ENCODE assay signal across 24 cellular contexts in the genomic region with DNA sequence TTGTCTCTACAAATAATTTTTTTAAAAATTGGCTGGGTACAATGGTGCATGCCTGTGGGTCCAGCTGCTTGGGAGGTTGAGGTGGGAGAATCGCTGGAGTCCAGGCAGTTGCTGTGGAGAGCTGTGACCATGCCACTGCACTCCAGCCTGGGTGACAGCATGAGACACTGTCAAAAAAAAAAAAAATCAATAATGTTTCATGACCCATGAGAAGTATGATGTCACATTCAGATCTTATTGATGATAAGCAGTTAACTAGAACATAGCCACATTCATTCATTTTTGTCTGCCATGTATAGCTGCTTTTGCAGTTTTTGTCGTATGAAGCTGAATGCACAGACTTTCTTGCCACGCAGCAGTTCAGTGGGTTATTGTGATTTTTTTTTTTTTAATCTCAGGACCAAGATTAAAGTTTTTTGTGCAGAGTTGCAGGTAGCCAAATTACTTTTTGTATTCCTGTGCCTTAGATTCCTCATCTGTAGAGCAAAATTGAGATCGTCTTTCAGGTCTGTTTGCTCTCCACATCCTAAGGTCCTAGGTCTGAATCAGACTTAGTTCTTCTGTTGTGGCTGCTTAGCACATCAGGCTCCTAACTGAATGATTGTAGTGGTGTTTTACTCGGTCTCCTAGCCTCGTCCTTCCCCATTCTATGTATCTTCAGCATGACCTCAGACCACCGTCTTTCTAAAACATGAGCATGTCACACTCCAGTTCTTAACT.
DNase-seq lines count a peak whose midpoint lies in the region; ATAC-seq, FAIRE-seq and TF ChIP-seq lines count a peak whose summit lies in the region.
"Had no signal": no experiment of that assay in that cellular context is flagged by ENCODE, and none has a peak within 500 bp of the region (broad histone marks: within the 10 kb centered on the region; RNA-seq: fewer than 3 reads in every experiment).

No MANE protein-coding gene starts in this region.

- peaks cover 4% of the 10 kb centered on the region for H3K4me1 Mint-ChIP-seq in activated naive CD8-positive, alpha-beta T cell treated with anti-CD3 and anti-CD28 coated beads, Interleukin-2, amount 10 ng/mL, durations not matched to agents 7 days and 5 days
- no peaks in the 10 kb centered on the region for H3K4me1 Mint-ChIP-seq in activated naive CD8-positive, alpha-beta T cell treated with anti-CD3 and anti-CD28 coated beads for 36 hours
- H3K4me1 Mint-ChIP-seq: naive B cell had no signal

- no peaks in the 10 kb centered on the region for H3K36me3 Mint-ChIP-seq in activated naive CD8-positive, alpha-beta T cell treated with anti-CD3 and anti-CD28 coated beads, Interleukin-2, amount 10 ng/mL, durations not matched to agents 7 days and 5 days
- peaks cover 9% of the 10 kb centered on the region for H3K36me3 Mint-ChIP-seq in activated naive CD8-positive, alpha-beta T cell treated with anti-CD3 and anti-CD28 coated beads for 36 hours

- intact Hi-C loops in Panc1 (cut with micrococcal nuclease; ENCODE audit: unreplicated experiment) (no loop called here), HepG2 (cut with micrococcal nuclease; ENCODE audit: unreplicated experiment) (no loop called here)

- TF ChIP-seq CTCF in Panc1 (IDR thresholded peaks at IDR 0.05) (no peak), HepG2 (CRISPR knock-in tag; IDR thresholded peaks at IDR 0.05) (no peak), gastroesophageal sphincter (IDR thresholded peaks at IDR 0.05) (no peak)

- H3K27ac ChIP-seq in Panc1 (ENCODE audit: low read length) = peak overlapping the region; percentile 5; the same call in 1 of the 2 replicates
- H3K27ac ChIP-seq in HepG2 (ENCODE audit: extremely low read length, insufficient read depth, low read length) = no peak overlapping the region
- H3K27ac ChIP-seq in gastroesophageal sphincter = no peak overlapping the region
- H3K27ac ChIP-seq: cardiac muscle cell, right atrium auricular region had no signal

- no peak for FAIRE-seq in HepG2 (lab: Jason Lieb, UNC)

- peak overlapping the region; percentile 12 for H3K27ac Mint-ChIP-seq in activated naive CD8-positive, alpha-beta T cell treated with anti-CD3 and anti-CD28 coated beads, Interleukin-2, amount 10 ng/mL, durations not matched to agents 7 days and 5 days
- H3K27ac Mint-ChIP-seq in activated naive CD8-positive, alpha-beta T cell treated with anti-CD3 and anti-CD28 coated beads for 36 hours = no peak overlapping the region
- H3K27ac Mint-ChIP-seq: activated CD4-positive, alpha-beta memory T cell treated with anti-CD3 and anti-CD28 coated beads, Interleukin-2, amount 10 ng/mL, durations not matched to agents 7 days and 5 days; dendritic cell treated with granulocyte-macrophage colony-stimulating factor and Interleukin-4, amounts not matched to agents 40 ng/mL and 50 ng/mL, for 4 days had no signal

- H3K9me3 Mint-ChIP-seq in activated naive CD8-positive, alpha-beta T cell treated with anti-CD3 and anti-CD28 coated beads, Interleukin-2, amount 10 ng/mL, durations not matched to agents 7 days and 5 days = no peaks in the 10 kb centered on the region
- no peaks in the 10 kb centered on the region for H3K9me3 Mint-ChIP-seq in activated naive CD8-positive, alpha-beta T cell treated with anti-CD3 and anti-CD28 coated beads for 36 hours
- H3K9me3 Mint-ChIP-seq: activated CD4-positive, alpha-beta memory T cell treated with anti-CD3 and anti-CD28 coated beads, Interleukin-2, amount 10 ng/mL, durations not matched to agents 7 days and 5 days; dendritic cell treated with granulocyte-macrophage colony-stimulating factor and Interleukin-4, amounts not matched to agents 40 ng/mL and 50 ng/mL, for 4 days had no signal

- no peak overlapping the region for H3K4me3 Mint-ChIP-seq in activated naive CD8-positive, alpha-beta T cell treated with anti-CD3 and anti-CD28 coated beads, Interleukin-2, amount 10 ng/mL, durations not matched to agents 7 days and 5 days
- H3K4me3 Mint-ChIP-seq in activated naive CD8-positive, alpha-beta T cell treated with anti-CD3 and anti-CD28 coated beads for 36 hours = no peak overlapping the region
- H3K4me3 Mint-ChIP-seq: activated CD4-positive, alpha-beta memory T cell treated with anti-CD3 and anti-CD28 coated beads, Interleukin-2, amount 10 ng/mL, durations not matched to agents 7 days and 5 days; dendritic cell treated with granulocyte-macrophage colony-stimulating factor and Interleukin-4, amounts not matched to agents 40 ng/mL and 50 ng/mL, for 4 days; naive B cell had no signal

- 96% methylated on average over 7 of the region's 7 CpGs for WGBS in HepG2 (ENCODE audit: low lambda C conversion rate)
- 81 to 96% methylated on average over 7 of the region's 7 CpGs for WGBS in gastroesophageal sphincter (ENCODE audit: low coverage in 1 of 2), 2 donors

- in situ Hi-C loops in Panc1 (cut with HindIII; ENCODE audit: low pct_unique_long_range_greater_than_20kb, low sequenced_read_pairs) (no loop called here), HepG2 (cut with HindIII; ENCODE audit: extremely low pct_ligation_motif_present, low pct_unique_long_range_greater_than_20kb) (no loop called here)

- BruUV-seq in Panc1 (replicated peaks; lab: Mats Ljungman, UMichigan) (no TSS peak), HepG2 (replicated peaks; lab: Mats Ljungman, UMichigan) (no TSS peak)

- H3K4me3 ChIP-seq in Panc1 (ENCODE audit: low read depth in 2 of 2, low read length in 2 of 2) (no peak overlapping the region), HepG2 (replicated peaks in 1 of 3; ENCODE audit: insufficient read depth in 1 of 3, low read depth in 2 of 3, low read length in 3 of 3) (no peak overlapping the region), gastroesophageal sphincter (no peak overlapping the region)
- H3K4me3 ChIP-seq: cardiac muscle cell, right atrium auricular region had no signal

- ATAC-seq in activated naive CD8-positive, alpha-beta T cell treated with anti-CD3 and anti-CD28 coated beads, Interleukin-2, amount 10 ng/mL, durations not matched to agents 7 days and 5 days (ENCODE audit: low read depth) = no peak
- ATAC-seq in Panc1 (0 out of 2 replicates have a peak, but pooled peaks have one; percentile 51), HepG2 (peak; percentile 43; the same call in 2 of the 3 replicates), gastroesophageal sphincter (no peak)

- no peak overlapping the region for H3K9ac ChIP-seq in HepG2 (ENCODE audit: insufficient read depth, low read depth, low read length)

- H3K27me3 Mint-ChIP-seq in activated naive CD8-positive, alpha-beta T cell treated with anti-CD3 and anti-CD28 coated beads, Interleukin-2, amount 10 ng/mL, durations not matched to agents 7 days and 5 days = no peaks in the 10 kb centered on the region
- no peaks in the 10 kb centered on the region for H3K27me3 Mint-ChIP-seq in activated naive CD8-positive, alpha-beta T cell treated with anti-CD3 and anti-CD28 coated beads for 36 hours
- H3K27me3 Mint-ChIP-seq: activated CD4-positive, alpha-beta memory T cell treated with anti-CD3 and anti-CD28 coated beads, Interleukin-2, amount 10 ng/mL, durations not matched to agents 7 days and 5 days; naive B cell had no signal

- CTCF ChIA-PET in Panc1 (lab: Charles Lee) (no interaction called here), HepG2 (lab: Yijun Ruan, JAX; ENCODE audit: low intra/inter-chr PET ratio, low total read pairs) (no interaction called here)

- POLR2A ChIA-PET in activated naive CD8-positive, alpha-beta T cell treated with anti-CD3 and anti-CD28 coated beads, Interleukin-2, amount 10 ng/mL, durations not matched to agents 7 days and 5 days (lab: Charles Lee) = no interaction called here
- POLR2A ChIA-PET in Panc1 (lab: Charles Lee) = interaction anchor here (0.6 kb wide), 1 partner anchor 15 kb away, joined by 3 read pairs; no protein-coding TSS in a partner anchor
- POLR2A ChIA-PET in HepG2 (lab: Yijun Ruan, JAX) = no interaction called here

- no peaks in the 10 kb centered on the region for H3K27me3 ChIP-seq in Panc1 (ENCODE audit: control insufficient read depth, insufficient read depth, low read length)
- H3K27me3 ChIP-seq in HepG2 (ENCODE audit: control insufficient read depth in 1 of 2, insufficient read depth in 2 of 2, low read length in 2 of 2) = no peaks in the 10 kb centered on the region; a peak in 1 of 5 replicates
- H3K27me3 ChIP-seq in gastroesophageal sphincter = no peaks in the 10 kb centered on the region
- H3K27me3 ChIP-seq: cardiac muscle cell, right atrium auricular region had no signal

- H3K4me2 ChIP-seq in HepG2 (ENCODE audit: low read depth, low read length) = no peak overlapping the region

- DNase-seq in activated naive CD8-positive, alpha-beta T cell treated with anti-CD3 and anti-CD28 coated beads, Interleukin-2, amount 10 ng/mL, durations not matched to agents 7 days and 5 days = no peak
- DNase-seq in activated naive CD8-positive, alpha-beta T cell treated with anti-CD3 and anti-CD28 coated beads for 36 hours = no peak
- no peak for DNase-seq in Panc1 (ENCODE audit: low read depth, low spot score)
- no peak for DNase-seq in HepG2 (ENCODE audit: low spot score)
- DNase-seq in epidermal melanocyte (ENCODE audit: insufficient read length, low spot score) = no peak
- no peak for DNase-seq in NCI-H1092 (lab: John Stamatoyannopoulos, UW)
- no peak for DNase-seq in SIG-M5 (lab: John Stamatoyannopoulos, UW)
- DNase-seq: activated CD4-positive, alpha-beta memory T cell treated with anti-CD3 and anti-CD28 coated beads, Interleukin-2, amount 10 ng/mL, durations not matched to agents 7 days and 5 days; activated CD4-positive, CD25-positive, alpha-beta regulatory T cell; activated T-cell treated with anti-CD3 and anti-CD28 coated beads, Interleukin-2, amount 50 U/mL, for 1 hour; DND-41; GOT3; head of caudate nucleus; Karpas-422; mesendoderm; MV-4-11; naive B cell; NCI-H2029; T1000; trophoblast cell had no signal

- peaks cover 9% of the 10 kb centered on the region for H3K4me1 ChIP-seq in Panc1 (ENCODE audit: control insufficient read depth, insufficient read depth, low read length)
- peaks cover 7% of the 10 kb centered on the region for H3K4me1 ChIP-seq in HepG2 (ENCODE audit: insufficient read depth, low read length)
- peaks cover 0 to 14% (median 0%) of the 10 kb centered on the region in 3 donors for H3K4me1 ChIP-seq in gastroesophageal sphincter
- H3K4me1 ChIP-seq: right atrium auricular region had no signal

- no peaks in the 10 kb centered on the region for H4K20me1 ChIP-seq in HepG2 (ENCODE audit: insufficient read depth, low read length)

- no peak for TF ChIP-seq RAD21 in HepG2 (CRISPR knock-in tag; IDR thresholded peaks at IDR 0.05)

- H3K36me3 ChIP-seq in Panc1 (ENCODE audit: control insufficient read depth, insufficient read depth, low read length) (no peaks in the 10 kb centered on the region), HepG2 (replicated peaks in 1 of 2; ENCODE audit: control insufficient read depth in 1 of 2, insufficient read depth in 2 of 2, low read length in 2 of 2) (no peaks in the 10 kb centered on the region), gastroesophageal sphincter (peaks cover 0 to 16% of the 10 kb centered on the region in 2 donors)
- H3K36me3 ChIP-seq: cardiac muscle cell, right atrium auricular region had no signal

- TF ChIP-seq EP300 in HepG2 (IDR thresholded peaks at IDR 0.05; ENCODE audit: low read depth in 2 of 2, low read length in 2 of 2) = no peak
- TF ChIP-seq EP300 in HepG2 (CRISPR knock-in tag; IDR thresholded peaks at IDR 0.05; ENCODE audit: borderline replicate concordance) = no peak
- TF ChIP-seq EP300 in gastroesophageal sphincter (IDR thresholded peaks at IDR 0.05) = no peak

- no peaks in the 10 kb centered on the region for H3K9me3 ChIP-seq in Panc1 (ENCODE audit: control insufficient read depth, insufficient read depth, low read depth, low read length)
- H3K9me3 ChIP-seq in HepG2 (ENCODE audit: low read length) = no peaks in the 10 kb centered on the region
- no peaks in the 10 kb centered on the region for H3K9me3 ChIP-seq in gastroesophageal sphincter
- H3K9me3 ChIP-seq: right atrium auricular region had no signal

- no peaks in the 10 kb centered on the region for H3K79me2 ChIP-seq in HepG2 (ENCODE audit: insufficient read depth, low read length)

- H2AFZ ChIP-seq in HepG2 (ENCODE audit: low read length) = no peak overlapping the region

- TF ChIP-seq POLR2A in HepG2 (IDR thresholded peaks at IDR 0.05; ENCODE audit: insufficient read depth in 1 of 2, low read depth in 2 of 2, low read length in 2 of 2) = no peak
- TF ChIP-seq POLR2A in gastroesophageal sphincter (IDR thresholded peaks at IDR 0.05) = no peak

Comparison
In these comparisons a context has a peak if more than half of its experiments do, and no peak if none do; other contexts are left out.
1. ATAC-seq: peak in Panc1 (single experiment) and HepG2 (single experiment); none in activated naive CD8-positive, alpha-beta T cell treated with anti-CD3 and anti-CD28 coated beads, Interleukin-2, amount 10 ng/mL, durations not matched to agents 7 days and 5 days (single experiment) and gastroesophageal sphincter (single experiment).